Comparison of ENCODE assay signal across 8 cellular contexts in genomic region chr17:34306466-34306865, GRCh38. TPM values are rescaled to one million over a fixed set of nuclear protein-coding genes. Genes with fewer than 3 reads are reported as not detected.
DNase-seq lines count a peak whose midpoint lies in the region; ATAC-seq, FAIRE-seq and TF ChIP-seq lines count a peak whose summit lies in the region.

No MANE protein-coding gene starts in this region.

- no peak overlapping the region for H3K27ac Mint-ChIP-seq in activated T-cell treated with anti-CD3 and anti-CD28 coated beads, Interleukin-2, amount 50 U/mL, for 72 hours

- FAIRE-seq in D721Med (lab: Jason Lieb, UNC), result no peak

- H3K4me3 ChIP-seq in fibroblast of pulmonary artery (replicated peaks; ENCODE audit: low read depth, low read length) (no peak overlapping the region), osteoblast (ENCODE audit: insufficient read depth, low read length) (no peak overlapping the region)

- H3K79me2 ChIP-seq in osteoblast (ENCODE audit: insufficient read depth, low read length), result no peaks in the 10 kb centered on the region

- H4K20me1 ChIP-seq in osteoblast (ENCODE audit: insufficient read depth, low read length), result no peaks in the 10 kb centered on the region

- peaks cover 27% of the 10 kb centered on the region for H3K4me1 ChIP-seq in osteoblast (ENCODE audit: insufficient read depth, low read length)

- H3K4me1 Mint-ChIP-seq in activated T-cell treated with anti-CD3 and anti-CD28 coated beads, Interleukin-2, amount 50 U/mL, for 72 hours (ENCODE audit: low read depth), result peaks cover 13% of the 10 kb centered on the region

- no peak overlapping the region for H3K4me3 Mint-ChIP-seq in activated T-cell treated with anti-CD3 and anti-CD28 coated beads, Interleukin-2, amount 50 U/mL, for 72 hours

- no peak for DNase-seq in D721Med (ENCODE audit: insufficient read length, low spot score)
- peak; percentile 29 for DNase-seq in RWPE1 (ENCODE audit: low spot score)
- peak; percentile 91 for DNase-seq in fibroblast of pulmonary artery (ENCODE audit: low read depth)
- DNase-seq in osteoblast (ENCODE audit: insufficient read length, low spot score, missing footprints), result no peak
- no peak for DNase-seq in NCI-H1105 (lab: John Stamatoyannopoulos, UW)
- no peak for DNase-seq in activated T-cell treated with anti-CD3 and anti-CD28 coated beads, Interleukin-2, amount 50 U/mL, for 72 hours
- DNase-seq in mucosa of gallbladder (ENCODE audit: low spot score), result no peak

- no peaks in the 10 kb centered on the region for H3K27me3 ChIP-seq in osteoblast (ENCODE audit: insufficient read depth, low read length)

- H3K9me3 Mint-ChIP-seq in activated T-cell treated with anti-CD3 and anti-CD28 coated beads, Interleukin-2, amount 50 U/mL, for 72 hours, result no peaks in the 10 kb centered on the region

- ATAC-seq in activated T-cell treated with anti-CD3 and anti-CD28 coated beads, Interleukin-2, amount 50 U/mL, for 72 hours (replicated peaks in 1 of 2), result no peak
- ATAC-seq in GM18517 (IDR thresholded peaks at IDR 0.05; ENCODE audit: unreplicated experiment), result no peak

- no peaks in the 10 kb centered on the region for H3K36me3 ChIP-seq in osteoblast (ENCODE audit: insufficient read depth, low read length)

- CTCF ChIA-PET in RWPE1 (lab: Yijun Ruan, JAX), result interaction anchor here (0.6 to 2.1 kb wide), 3 partner anchors 48 to 55 kb away, joined by 3 to 12 read pairs (median 3); no protein-coding TSS in a partner anchor

- H3K27ac ChIP-seq in RWPE1 (no peak overlapping the region), osteoblast (ENCODE audit: low read depth, low read length) (peak overlapping the region; percentile 59)

- peak; percentile 8 for TF ChIP-seq CTCF in D721Med (IDR thresholded peaks at IDR 0.05; ENCODE audit: insufficient read depth, missing control alignments)
- no peak for TF ChIP-seq CTCF in RWPE1 (conservative IDR thresholded peaks at IDR 0.05; ENCODE audit: low read depth)
- TF ChIP-seq CTCF in fibroblast of pulmonary artery (IDR thresholded peaks at IDR 0.05; ENCODE audit: low read length, missing control alignments), result peak; percentile 78
- TF ChIP-seq CTCF in osteoblast (IDR thresholded peaks at IDR 0.05; ENCODE audit: extremely low read depth, low read depth, low read length), result peak; percentile 57

- H3K36me3 Mint-ChIP-seq in activated T-cell treated with anti-CD3 and anti-CD28 coated beads, Interleukin-2, amount 50 U/mL, for 72 hours (ENCODE audit: insufficient read depth in 2 of 2), result no peaks in the 10 kb centered on the region

- H3K27me3 Mint-ChIP-seq in activated T-cell treated with anti-CD3 and anti-CD28 coated beads, Interleukin-2, amount 50 U/mL, for 72 hours (ENCODE audit: low read depth), result peaks cover 40% of the 10 kb centered on the region

- no peaks in the 10 kb centered on the region for H3K9me3 ChIP-seq in osteoblast (ENCODE audit: low read depth, low read length)

- peak overlapping the region; percentile 34 for H2AFZ ChIP-seq in osteoblast (ENCODE audit: low read length)

- POLR2A ChIA-PET in RWPE1 (lab: Yijun Ruan, JAX; ENCODE audit: low non-redundant PET), result no interaction called here

- H3K4me2 ChIP-seq in osteoblast (ENCODE audit: insufficient read depth, low read length), result peak overlapping the region; percentile 65

RNA-seq across cellular contexts. Expression of gene CCL8, which starts 12.8 kb away (rescaled TPM):
- total RNA-seq in osteoblast (0.36 TPM in 1 of 2 replicates, not detected in the other), mucosa of gallbladder (1.2 TPM)
- total RNA-seq in activated T-cell treated with anti-CD3 and anti-CD28 coated beads, Interleukin-2, amount 50 U/mL, for 72 hours, result not detected

RNA-seq across cellular contexts. Expression of gene CCL11, which starts 20.9 kb away (rescaled TPM):
- not detected in 2 replicates for total RNA-seq in osteoblast
- total RNA-seq in activated T-cell treated with anti-CD3 and anti-CD28 coated beads, Interleukin-2, amount 50 U/mL, for 72 hours, result not detected
- total RNA-seq in mucosa of gallbladder, result 1.7 TPM

RNA-seq across cellular contexts. Expression of gene CCL7, which starts 36.4 kb away (rescaled TPM):
- total RNA-seq in osteoblast, result 0.29 and 0.36 TPM in 2 replicates
- total RNA-seq in activated T-cell treated with anti-CD3 and anti-CD28 coated beads, Interleukin-2, amount 50 U/mL, for 72 hours, result not detected
- not detected for total RNA-seq in mucosa of gallbladder

RNA-seq across cellular contexts. Expression of gene CCL13, which starts 49.8 kb away (rescaled TPM):
- total RNA-seq in osteoblast (0.36 TPM in 1 of 2 replicates, not detected in the other), mucosa of gallbladder (1.5 TPM)
- not detected for total RNA-seq in activated T-cell treated with anti-CD3 and anti-CD28 coated beads, Interleukin-2, amount 50 U/mL, for 72 hours

RNA-seq across cellular contexts. Expression of gene CCL2, which starts 51.4 kb away (rescaled TPM):
- total RNA-seq in osteoblast (56.3 and 70.9 TPM in 2 replicates), mucosa of gallbladder (32.0 TPM)
- 1 to 10 TPM in 1 of 2 donors, not detected in 1; 1.2 TPM for total RNA-seq in activated T-cell treated with anti-CD3 and anti-CD28 coated beads, Interleukin-2, amount 50 U/mL, for 72 hours

Comparison
In these comparisons a context has a peak if more than half of its experiments do, and no peak if none do; other contexts are left out.
1. DNase-seq: peak in RWPE1 (single experiment) and fibroblast of pulmonary artery (single experiment); none in D721Med (single experiment), osteoblast (single experiment), NCI-H1105 (single experiment), activated T-cell treated with anti-CD3 and anti-CD28 coated beads, Interleukin-2, amount 50 U/mL, for 72 hours (0 of 2) and mucosa of gallbladder (single experiment).